In genomic region chrY:7285388-7285787, GRCh38 we compare ENCODE assay signal across 16 cellular contexts.
"Had no signal": no experiment of that assay in that cellular context is flagged by ENCODE, and none has a peak within 500 bp of the region (broad histone marks: within the 10 kb centered on the region; RNA-seq: fewer than 3 reads in every experiment).

No MANE protein-coding gene starts in this region.

- H3K27me3 ChIP-seq: cardiac muscle cell, heart right ventricle, left lung, tibial artery, uterus had no signal

- H3K9me3 ChIP-seq: heart right ventricle, left lung, tibial artery, uterus had no signal

- H3K4me3 ChIP-seq: cardiac muscle cell, coronary artery, heart right ventricle, left lung, tibial artery, uterus had no signal

- H3K4me1 ChIP-seq: tibial artery, uterus had no signal

- ATAC-seq: heart right ventricle, left lung had no signal

- FAIRE-seq: astrocyte, frontal cortex had no signal

- H3K27ac ChIP-seq: cardiac muscle cell, coronary artery, heart right ventricle, left lung, tibial artery, uterus had no signal

- DNase-seq: effector CD4-positive, alpha-beta T cell; heart right ventricle; islet precursor cell; left lung; mesenchymal stem cell; nephron progenitor cell; retina; SHP77 treated with DMSO at 0.1 percent for 48 hours; stimulated activated CD4-positive, alpha-beta T cell treated with anti-CD3 and anti-CD28 coated beads, Interleukin-15, amount 100 ng/mL, for 24 hours; stimulated activated CD4-positive, alpha-beta T cell treated with anti-CD3 and anti-CD28 coated beads, Interleukin-4, amount 100 ng/mL, for 24 hours; tibial artery; uterus had no signal

- H3K36me3 ChIP-seq: cardiac muscle cell, left lung, tibial artery, uterus had no signal
